ENCODE assay signal across 1 cellular context in the genomic region with DNA sequence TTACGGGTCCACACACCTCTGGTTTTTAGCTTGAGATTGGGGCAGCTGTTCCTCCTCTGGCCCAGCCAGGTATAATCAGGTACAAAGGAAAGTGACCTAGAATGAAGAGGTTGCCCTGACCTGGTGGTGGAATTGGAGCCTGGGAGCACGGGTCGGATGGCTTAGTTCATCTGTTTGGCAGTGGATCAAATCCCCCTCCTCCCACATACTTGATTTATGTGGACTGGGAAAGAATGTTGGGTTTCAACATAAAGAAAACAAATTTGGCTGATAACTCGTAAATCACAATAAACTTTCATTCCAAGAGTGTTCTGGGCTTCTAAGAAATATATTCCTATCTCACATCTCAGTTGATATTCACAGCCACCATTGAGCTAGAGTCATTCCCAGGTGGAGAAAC.
TF ChIP-seq lines count a peak whose summit lies in the region.

No MANE protein-coding gene starts in this region.

TF ChIP-seq in SK-N-SH, 30 proteins besides CTCF, POLR2A, EP300 and RAD21 (continued from another document):
- TF ChIP-seq, protein P1, sequence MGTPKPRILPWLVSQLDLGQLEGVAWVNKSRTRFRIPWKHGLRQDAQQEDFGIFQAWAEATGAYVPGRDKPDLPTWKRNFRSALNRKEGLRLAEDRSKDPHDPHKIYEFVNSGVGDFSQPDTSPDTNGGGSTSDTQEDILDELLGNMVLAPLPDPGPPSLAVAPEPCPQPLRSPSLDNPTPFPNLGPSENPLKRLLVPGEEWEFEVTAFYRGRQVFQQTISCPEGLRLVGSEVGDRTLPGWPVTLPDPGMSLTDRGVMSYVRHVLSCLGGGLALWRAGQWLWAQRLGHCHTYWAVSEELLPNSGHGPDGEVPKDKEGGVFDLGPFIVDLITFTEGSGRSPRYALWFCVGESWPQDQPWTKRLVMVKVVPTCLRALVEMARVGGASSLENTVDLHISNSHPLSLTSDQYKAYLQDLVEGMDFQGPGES (IDR thresholded peaks at IDR 0.05; ENCODE audit: low read depth, low read length): no peak
- TF ChIP-seq ELF1 (IDR thresholded peaks at IDR 0.05): no peak
- TF ChIP-seq NRF1 (IDR thresholded peaks at IDR 0.05; ENCODE audit: low read depth, low read length): no peak
- TF ChIP-seq, protein P2, sequence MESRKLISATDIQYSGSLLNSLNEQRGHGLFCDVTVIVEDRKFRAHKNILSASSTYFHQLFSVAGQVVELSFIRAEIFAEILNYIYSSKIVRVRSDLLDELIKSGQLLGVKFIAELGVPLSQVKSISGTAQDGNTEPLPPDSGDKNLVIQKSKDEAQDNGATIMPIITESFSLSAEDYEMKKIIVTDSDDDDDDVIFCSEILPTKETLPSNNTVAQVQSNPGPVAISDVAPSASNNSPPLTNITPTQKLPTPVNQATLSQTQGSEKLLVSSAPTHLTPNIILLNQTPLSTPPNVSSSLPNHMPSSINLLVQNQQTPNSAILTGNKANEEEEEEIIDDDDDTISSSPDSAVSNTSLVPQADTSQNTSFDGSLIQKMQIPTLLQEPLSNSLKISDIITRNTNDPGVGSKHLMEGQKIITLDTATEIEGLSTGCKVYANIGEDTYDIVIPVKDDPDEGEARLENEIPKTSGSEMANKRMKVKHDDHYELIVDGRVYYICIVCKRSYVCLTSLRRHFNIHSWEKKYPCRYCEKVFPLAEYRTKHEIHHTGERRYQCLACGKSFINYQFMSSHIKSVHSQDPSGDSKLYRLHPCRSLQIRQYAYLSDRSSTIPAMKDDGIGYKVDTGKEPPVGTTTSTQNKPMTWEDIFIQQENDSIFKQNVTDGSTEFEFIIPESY (IDR thresholded peaks at IDR 0.05; ENCODE audit: borderline replicate concordance, low read depth): no peak
- no peak for TF ChIP-seq GATA2 (CRISPR knock-in tag; IDR thresholded peaks at IDR 0.05)
- no peak for TF ChIP-seq MXI1 (IDR thresholded peaks at IDR 0.05; ENCODE audit: low read depth, low read length)
- no peak for TF ChIP-seq RCOR1 (IDR thresholded peaks at IDR 0.05; ENCODE audit: low read length)
- TF ChIP-seq YY1 (IDR thresholded peaks at IDR 0.05; ENCODE audit: low read depth): no peak
- no peak for TF ChIP-seq EZH2phosphoT487 (IDR thresholded peaks at IDR 0.05; ENCODE audit: borderline replicate concordance, low read depth)
- no peak for TF ChIP-seq JUND (IDR thresholded peaks at IDR 0.05)
- TF ChIP-seq, protein P3, sequence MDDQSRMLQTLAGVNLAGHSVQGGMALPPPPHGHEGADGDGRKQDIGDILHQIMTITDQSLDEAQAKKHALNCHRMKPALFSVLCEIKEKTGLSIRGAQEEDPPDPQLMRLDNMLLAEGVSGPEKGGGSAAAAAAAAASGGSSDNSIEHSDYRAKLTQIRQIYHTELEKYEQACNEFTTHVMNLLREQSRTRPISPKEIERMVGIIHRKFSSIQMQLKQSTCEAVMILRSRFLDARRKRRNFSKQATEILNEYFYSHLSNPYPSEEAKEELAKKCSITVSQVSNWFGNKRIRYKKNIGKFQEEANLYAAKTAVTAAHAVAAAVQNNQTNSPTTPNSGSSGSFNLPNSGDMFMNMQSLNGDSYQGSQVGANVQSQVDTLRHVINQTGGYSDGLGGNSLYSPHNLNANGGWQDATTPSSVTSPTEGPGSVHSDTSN (IDR thresholded peaks at IDR 0.05): no peak
- TF ChIP-seq POLR2AphosphoS5 (IDR thresholded peaks at IDR 0.05; ENCODE audit: low read depth, low read length): no peak
- TF ChIP-seq, protein P4, sequence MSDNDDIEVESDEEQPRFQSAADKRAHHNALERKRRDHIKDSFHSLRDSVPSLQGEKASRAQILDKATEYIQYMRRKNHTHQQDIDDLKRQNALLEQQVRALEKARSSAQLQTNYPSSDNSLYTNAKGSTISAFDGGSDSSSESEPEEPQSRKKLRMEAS (IDR thresholded peaks at IDR 0.05; ENCODE audit: low read depth): no peak
- no peak for TF ChIP-seq TAF1 (IDR thresholded peaks at IDR 0.05; ENCODE audit: borderline replicate concordance, low read depth, low read length)
- TF ChIP-seq NFIC (IDR thresholded peaks at IDR 0.05; ENCODE audit: borderline replicate concordance): no peak
